10 cellular contexts compared by ENCODE assay signal in the genomic region with DNA sequence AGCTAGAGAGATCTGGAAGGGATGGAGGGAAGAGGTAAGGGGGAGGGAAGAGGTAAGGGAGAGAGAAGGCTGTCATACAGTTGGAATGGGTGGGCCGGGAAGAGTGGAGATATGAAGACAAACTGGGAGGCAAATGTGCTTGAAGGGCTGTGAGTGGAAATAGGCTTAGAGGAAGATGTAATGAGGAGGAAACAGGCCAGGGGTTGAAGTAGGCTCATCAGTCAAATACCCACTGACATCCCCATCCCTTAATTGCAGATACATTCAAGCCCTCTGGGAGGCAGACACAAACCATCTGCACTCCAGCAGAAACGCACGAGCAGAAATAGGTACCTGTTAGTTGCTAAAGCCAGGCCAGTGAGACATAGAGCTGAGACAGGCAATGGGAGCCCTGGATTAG. TPM values are rescaled to one million over a fixed set of nuclear protein-coding genes. Genes with fewer than 3 reads are reported as not detected.
A peak's percentile ranks its signal among the peaks of the same experiment; 100 is the strongest.
DNase-seq lines count a peak whose midpoint lies in the region; ATAC-seq and TF ChIP-seq lines count a peak whose summit lies in the region.
"Had no signal": no experiment of that assay in that cellular context is flagged by ENCODE, and none has a peak within 500 bp of the region (broad histone marks: within the 10 kb centered on the region; RNA-seq: fewer than 3 reads in every experiment).

No MANE protein-coding gene starts in this region.

- no peaks in the 10 kb centered on the region for H3K27me3 ChIP-seq in BE2C
- H3K27me3 ChIP-seq in RWPE2 (ENCODE audit: insufficient read depth, poor library complexity, severe bottlenecking), result no peaks in the 10 kb centered on the region

- no peak overlapping the region for H3K27ac ChIP-seq in RWPE2 (ENCODE audit: poor library complexity, severe bottlenecking)

- ATAC-seq in RWPE2 (ENCODE audit: low read depth) (no peak; the same call in 2 of the 3 replicates), GM21737 (IDR thresholded peaks at IDR 0.05; ENCODE audit: unreplicated experiment) (no peak)
- ATAC-seq in stimulated activated effector memory CD8-positive, alpha-beta T cell treated with anti-CD3 and anti-CD28 coated beads, Interleukin-12 subunit alpha, Interleukin-12 subunit beta, amount 100 ng/mL, for 72 hours, result no peak

- peak; percentile 39 for TF ChIP-seq CTCF in BE2C (IDR thresholded peaks at IDR 0.05; ENCODE audit: low read depth, low read length)
- TF ChIP-seq CTCF in HFF-Myc (IDR thresholded peaks at IDR 0.05; ENCODE audit: low read depth, low read length, missing control alignments), result peak; percentile 13
- TF ChIP-seq CTCF in RWPE2 (IDR thresholded peaks at IDR 0.05; ENCODE audit: poor library complexity, severe bottlenecking), result peak; percentile 13
- TF ChIP-seq CTCF in foreskin fibroblast (IDR thresholded peaks at IDR 0.05; ENCODE audit: low read depth, low read length), result no peak

- no peak for DNase-seq in BE2C
- no peak for DNase-seq in HFF-Myc (ENCODE audit: extremely low read depth, low read depth)
- DNase-seq in RWPE2 (ENCODE audit: low spot score), result no peak
- peak; percentile 21 to 33 for DNase-seq in foreskin fibroblast
- no peak for DNase-seq in GOT3 (lab: John Stamatoyannopoulos, UW)
- no peak for DNase-seq in NK-92 (lab: John Stamatoyannopoulos, UW; ENCODE audit: unreplicated experiment)
- no peak for DNase-seq in stimulated activated effector memory CD8-positive, alpha-beta T cell treated with anti-CD3 and anti-CD28 coated beads, Interleukin-12 subunit alpha, Interleukin-12 subunit beta, amount 100 ng/mL, for 72 hours (ENCODE audit: low spot score in 2 of 2)
- DNase-seq: NCI-H1436 had no signal

- no peaks in the 10 kb centered on the region for H3K36me3 ChIP-seq in BE2C
- no peaks in the 10 kb centered on the region for H3K36me3 ChIP-seq in RWPE2 (ENCODE audit: low read depth)

- H3K27ac Mint-ChIP-seq in stimulated activated effector memory CD8-positive, alpha-beta T cell treated with anti-CD3 and anti-CD28 coated beads, Interleukin-12 subunit alpha, Interleukin-12 subunit beta, amount 100 ng/mL, for 72 hours, result no peak overlapping the region
- H3K27ac Mint-ChIP-seq: dendritic cell treated with granulocyte-macrophage colony-stimulating factor and Interleukin-4, amounts not matched to agents 40 ng/mL and 50 ng/mL, for 4 days had no signal

- H3K4me3 Mint-ChIP-seq in stimulated activated effector memory CD8-positive, alpha-beta T cell treated with anti-CD3 and anti-CD28 coated beads, Interleukin-12 subunit alpha, Interleukin-12 subunit beta, amount 100 ng/mL, for 72 hours, result no peak overlapping the region
- H3K4me3 Mint-ChIP-seq: dendritic cell treated with granulocyte-macrophage colony-stimulating factor and Interleukin-4, amounts not matched to agents 40 ng/mL and 50 ng/mL, for 4 days had no signal

- peaks cover 19% of the 10 kb centered on the region for H3K4me1 Mint-ChIP-seq in stimulated activated effector memory CD8-positive, alpha-beta T cell treated with anti-CD3 and anti-CD28 coated beads, Interleukin-12 subunit alpha, Interleukin-12 subunit beta, amount 100 ng/mL, for 72 hours

- no peak overlapping the region for H3K4me3 ChIP-seq in BE2C (ENCODE audit: low read depth, low read length)
- H3K4me3 ChIP-seq in HFF-Myc (replicated peaks; ENCODE audit: low read depth, low read length), result no peak overlapping the region
- no peak overlapping the region for H3K4me3 ChIP-seq in RWPE2 (ENCODE audit: severe bottlenecking)
- H3K4me3 ChIP-seq in foreskin fibroblast (ENCODE audit: low read depth in 1 of 2, low read length in 2 of 2), result no peak overlapping the region

- H3K36me3 Mint-ChIP-seq in stimulated activated effector memory CD8-positive, alpha-beta T cell treated with anti-CD3 and anti-CD28 coated beads, Interleukin-12 subunit alpha, Interleukin-12 subunit beta, amount 100 ng/mL, for 72 hours, result no peaks in the 10 kb centered on the region

- no peaks in the 10 kb centered on the region for H3K4me1 ChIP-seq in BE2C
- H3K4me1 ChIP-seq in RWPE2 (ENCODE audit: insufficient read depth, poor library complexity, severe bottlenecking), result no peaks in the 10 kb centered on the region

- no peaks in the 10 kb centered on the region for H3K9me3 ChIP-seq in BE2C
- H3K9me3 ChIP-seq in RWPE2 (ENCODE audit: severe bottlenecking), result no peaks in the 10 kb centered on the region

- H3K9me3 Mint-ChIP-seq in stimulated activated effector memory CD8-positive, alpha-beta T cell treated with anti-CD3 and anti-CD28 coated beads, Interleukin-12 subunit alpha, Interleukin-12 subunit beta, amount 100 ng/mL, for 72 hours, result no peaks in the 10 kb centered on the region
- H3K9me3 Mint-ChIP-seq: dendritic cell treated with granulocyte-macrophage colony-stimulating factor and Interleukin-4, amounts not matched to agents 40 ng/mL and 50 ng/mL, for 4 days had no signal

RNA-seq across cellular contexts. Expression of a gene that starts 2.1 kb away (rescaled TPM):
- 0.11 TPM for polyA plus RNA-seq in BE2C (2012; ENCODE audit: insufficient read depth, insufficient read length, low read depth)

RNA-seq across cellular contexts. Expression of a gene that starts 12.4 kb away (rescaled TPM):
- not detected for polyA plus RNA-seq in BE2C (2012; ENCODE audit: insufficient read depth, insufficient read length, low read depth)

RNA-seq across cellular contexts. Expression of a gene that starts 44.2 kb away (rescaled TPM):
- polyA plus RNA-seq in BE2C (2012; ENCODE audit: insufficient read depth, insufficient read length, low read depth), result 9.6 TPM

Comparison
In these comparisons a context has a peak if more than half of its experiments do, and no peak if none do; other contexts are left out.
1. DNase-seq: peak in foreskin fibroblast (2 of 2); none in BE2C (single experiment), HFF-Myc (single experiment), RWPE2 (single experiment), GOT3 (single experiment), NK-92 (single experiment) and stimulated activated effector memory CD8-positive, alpha-beta T cell treated with anti-CD3 and anti-CD28 coated beads, Interleukin-12 subunit alpha, Interleukin-12 subunit beta, amount 100 ng/mL, for 72 hours (0 of 2).